ENCODE assay signal across 8 cellular contexts in the genomic region with DNA sequence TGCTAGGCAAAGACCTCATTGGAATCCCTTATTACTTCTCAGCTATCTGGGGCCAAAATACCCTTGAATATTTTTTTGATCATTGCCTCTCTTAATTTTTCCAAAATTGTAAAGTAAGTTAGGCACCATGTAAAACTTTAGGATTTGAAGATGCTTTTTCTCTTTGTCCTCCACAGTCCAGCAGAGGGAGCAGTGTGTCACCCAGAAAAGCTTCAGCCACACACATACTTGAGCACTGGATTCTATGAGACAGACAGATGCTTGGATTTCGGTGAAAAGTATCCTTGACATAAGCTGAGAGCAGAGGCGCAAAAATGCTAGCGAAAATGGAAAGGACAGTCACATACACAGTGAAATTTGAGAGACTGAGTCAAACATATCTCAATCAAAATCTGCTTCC.
DNase-seq lines count a peak whose midpoint lies in the region; ATAC-seq, FAIRE-seq and TF ChIP-seq lines count a peak whose summit lies in the region.

No MANE protein-coding gene starts in this region.

- H3K27me3 ChIP-seq in GM06990 (replicated peaks; ENCODE audit: control insufficient read depth, insufficient read depth, low read length), result no peaks in the 10 kb centered on the region

- no peaks in the 10 kb centered on the region for H3K36me3 ChIP-seq in GM06990 (ENCODE audit: control insufficient read depth, insufficient read depth, low read length)

- peak; percentile 75 for TF ChIP-seq CTCF in GM06990 (IDR thresholded peaks at IDR 0.05; ENCODE audit: insufficient read depth, low read length, poor library complexity, severe bottlenecking)
- TF ChIP-seq CTCF in HFFc6 (IDR thresholded peaks at IDR 0.05), result peak; percentile 62
- TF ChIP-seq CTCF in brain (conservative IDR thresholded peaks at IDR 0.05), result peak; percentile 76 to 89

- no peak overlapping the region for H3K4me3 ChIP-seq in GM06990 (replicated peaks; ENCODE audit: low read depth, low read length)

- H3K4me1 Mint-ChIP-seq in HFFc6 (ENCODE audit: low read depth) (no peaks in the 10 kb centered on the region), brain (peaks cover 10% of the 10 kb centered on the region)
- H3K4me1 Mint-ChIP-seq in stimulated activated naive B cell treated with anti-CD40 and anti-IgM and Interleukin-4, amounts not matched to agents 10 μg/mL and 1 μg/mL and 100 μg/mL, for 72 hours, result no peaks in the 10 kb centered on the region

- H3K4me3 Mint-ChIP-seq in HFFc6 (no peak overlapping the region), brain (peak overlapping the region in 1 of 5 experiments; percentile 4)
- no peak overlapping the region for H3K4me3 Mint-ChIP-seq in stimulated activated naive B cell treated with anti-CD40 and anti-IgM and Interleukin-4, amounts not matched to agents 10 μg/mL and 1 μg/mL and 100 μg/mL, for 72 hours

- H3K27me3 Mint-ChIP-seq in HFFc6 (ENCODE audit: insufficient read depth) (peaks cover 2% of the 10 kb centered on the region), brain (peaks cover 7% of the 10 kb centered on the region)
- H3K27me3 Mint-ChIP-seq in stimulated activated naive B cell treated with anti-CD40 and anti-IgM and Interleukin-4, amounts not matched to agents 10 μg/mL and 1 μg/mL and 100 μg/mL, for 72 hours, result no peaks in the 10 kb centered on the region

- H3K36me3 Mint-ChIP-seq in HFFc6 (ENCODE audit: low read depth), result no peaks in the 10 kb centered on the region
- no peaks in the 10 kb centered on the region for H3K36me3 Mint-ChIP-seq in brain
- H3K36me3 Mint-ChIP-seq in stimulated activated naive B cell treated with anti-CD40 and anti-IgM and Interleukin-4, amounts not matched to agents 10 μg/mL and 1 μg/mL and 100 μg/mL, for 72 hours, result no peaks in the 10 kb centered on the region

- H3K27ac Mint-ChIP-seq in HFFc6, result no peak overlapping the region
- H3K27ac Mint-ChIP-seq in brain, result peak overlapping the region in 2 of 5 experiments; percentile 0 to 13
- H3K27ac Mint-ChIP-seq in stimulated activated naive B cell treated with anti-CD40 and anti-IgM and Interleukin-4, amounts not matched to agents 10 μg/mL and 1 μg/mL and 100 μg/mL, for 72 hours, result no peak overlapping the region

- H3K9me3 Mint-ChIP-seq in HFFc6 (peaks cover 28% of the 10 kb centered on the region), brain (no peaks in the 10 kb centered on the region)
- no peaks in the 10 kb centered on the region for H3K9me3 Mint-ChIP-seq in stimulated activated naive B cell treated with anti-CD40 and anti-IgM and Interleukin-4, amounts not matched to agents 10 μg/mL and 1 μg/mL and 100 μg/mL, for 72 hours

- ATAC-seq in stimulated activated naive B cell treated with anti-CD40 and anti-IgM and Interleukin-4, amounts not matched to agents 10 μg/mL and 1 μg/mL and 100 μg/mL, for 72 hours (replicated peaks), result no peak

- DNase-seq in GM06990 (ENCODE audit: extremely low read depth, insufficient read length) (no peak), HFFc6 (no peak), NCI-H2171 treated with DMSO at 0.1 percent for 48 hours (lab: John Stamatoyannopoulos, UW) (peak; percentile 82), kidney glomerular epithelial cell (lab: John Stamatoyannopoulos, UW) (peak; percentile 32), urothelium cell line (ENCODE audit: low spot score) (peak; percentile 39)
- no peak for DNase-seq in stimulated activated naive B cell treated with anti-CD40 and anti-IgM and Interleukin-4, amounts not matched to agents 10 μg/mL and 1 μg/mL and 100 μg/mL, for 72 hours
- DNase-seq in stimulated activated CD4-positive, alpha-beta T cell treated with anti-CD3 and anti-CD28 coated beads, Interleukin-2, amount 100 ng/mL, for 48 hours, result no peak

- no peak for FAIRE-seq in urothelium cell line (lab: Jason Lieb, UNC)

Comparison
In these comparisons a context has a peak if more than half of its experiments do, and no peak if none do; other contexts are left out.
1. DNase-seq: peak in NCI-H2171 treated with DMSO at 0.1 percent for 48 hours (single experiment), kidney glomerular epithelial cell (single experiment) and urothelium cell line (single experiment); none in GM06990 (single experiment), HFFc6 (single experiment), stimulated activated naive B cell treated with anti-CD40 and anti-IgM and Interleukin-4, amounts not matched to agents 10 μg/mL and 1 μg/mL and 100 μg/mL, for 72 hours (single experiment) and stimulated activated CD4-positive, alpha-beta T cell treated with anti-CD3 and anti-CD28 coated beads, Interleukin-2, amount 100 ng/mL, for 48 hours (0 of 2).
2. Peak in every context shown above with its lines, with median percentiles within 50 percentile points of each other: CTCF ChIP-seq.